ENCODE assay signal across 8 cellular contexts in the genomic region with DNA sequence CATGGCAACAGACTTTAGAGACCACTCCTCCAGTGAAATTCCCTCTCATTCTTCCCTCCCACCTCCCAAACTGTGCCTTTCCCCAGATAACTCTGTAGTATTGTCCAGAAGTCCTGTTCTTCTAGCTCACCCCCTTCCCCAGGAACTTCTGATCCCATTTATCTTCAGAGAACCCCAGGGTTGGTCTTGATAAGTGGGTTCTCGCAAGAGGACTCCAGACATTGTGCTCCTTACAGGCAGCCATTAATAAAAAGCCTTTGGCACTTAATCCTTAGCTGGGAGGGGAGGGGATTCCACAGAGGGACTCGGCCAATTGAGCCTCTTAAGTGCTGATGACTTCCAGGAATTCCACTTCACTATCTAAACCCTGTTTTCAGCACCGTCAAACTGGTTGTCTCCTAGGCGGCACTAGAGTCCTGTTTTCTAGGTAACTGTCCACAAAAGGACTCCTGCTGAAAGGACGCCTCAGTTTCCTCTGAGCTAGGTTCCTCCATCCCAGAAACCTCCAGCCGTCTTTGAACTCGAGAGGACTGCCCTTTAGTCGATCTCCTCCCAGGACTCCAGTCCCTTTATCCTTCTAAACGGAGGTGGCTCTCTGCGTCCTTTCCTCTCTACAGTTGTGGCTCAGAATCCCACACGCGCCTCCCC. TPM values are rescaled to one million over a fixed set of nuclear protein-coding genes. Genes with fewer than 3 reads are reported as not detected.
DNase-seq lines count a peak whose midpoint lies in the region; ATAC-seq and TF ChIP-seq lines count a peak whose summit lies in the region.

No MANE protein-coding gene starts in this region.

- no peaks in the 10 kb centered on the region for H3K36me3 Mint-ChIP-seq in activated CD8-positive, alpha-beta memory T cell treated with anti-CD3 and anti-CD28 coated beads, Interleukin-2, amount 10 ng/mL, durations not matched to agents 7 days and 5 days
- H3K36me3 Mint-ChIP-seq in T-helper 17 cell (ENCODE audit: low read depth) = peaks cover 4% of the 10 kb centered on the region

- DNase-seq in activated CD8-positive, alpha-beta memory T cell treated with anti-CD3 and anti-CD28 coated beads, Interleukin-2, amount 10 ng/mL, durations not matched to agents 7 days and 5 days = no peak
- DNase-seq in activated CD8-positive, alpha-beta memory T cell treated with anti-CD3 and anti-CD28 coated beads for 24 hours = no peak
- DNase-seq in T-helper 17 cell = peak in 1 of 3 donors; percentile 15
- DNase-seq in foreskin fibroblast = no peak
- no peak for DNase-seq in left colon
- DNase-seq in SKM-1 (lab: John Stamatoyannopoulos, UW; ENCODE audit: unreplicated experiment) = no peak

- no peak for ATAC-seq in activated CD8-positive, alpha-beta memory T cell treated with anti-CD3 and anti-CD28 coated beads, Interleukin-2, amount 10 ng/mL, durations not matched to agents 7 days and 5 days
- ATAC-seq in T-helper 17 cell = no peak
- no peak for ATAC-seq in left colon
- ATAC-seq in HG03442 (IDR thresholded peaks at IDR 0.05; ENCODE audit: unreplicated experiment) = no peak

- H3K9me3 ChIP-seq in T-helper 17 cell (ENCODE audit: control insufficient read depth, low read length, poor library complexity, severe bottlenecking) (no peaks in the 10 kb centered on the region), skeletal muscle tissue (ENCODE audit: control insufficient read depth in 3 of 3, low read length in 3 of 3) (no peaks in the 10 kb centered on the region)

- H3K4me3 Mint-ChIP-seq in activated CD8-positive, alpha-beta memory T cell treated with anti-CD3 and anti-CD28 coated beads, Interleukin-2, amount 10 ng/mL, durations not matched to agents 7 days and 5 days = peak overlapping the region; percentile 73
- H3K4me3 Mint-ChIP-seq in T-helper 17 cell = peak overlapping the region; percentile 91

- no peaks in the 10 kb centered on the region for H3K36me3 ChIP-seq in skeletal muscle tissue (ENCODE audit: control insufficient read depth in 3 of 3, insufficient read depth in 3 of 3, low read length in 3 of 3)

- no peak overlapping the region for H3K27ac Mint-ChIP-seq in activated CD8-positive, alpha-beta memory T cell treated with anti-CD3 and anti-CD28 coated beads, Interleukin-2, amount 10 ng/mL, durations not matched to agents 7 days and 5 days
- peak overlapping the region; percentile 90 for H3K27ac Mint-ChIP-seq in T-helper 17 cell

- CTCF ChIA-PET in activated CD8-positive, alpha-beta memory T cell treated with anti-CD3 and anti-CD28 coated beads, Interleukin-2, amount 10 ng/mL, durations not matched to agents 7 days and 5 days (lab: Charles Lee) = interaction anchor here (0.8 to 9.3 kb wide), 22 partner anchors 8 to 424 kb away, joined by 3 to 88 read pairs (median 5); a partner anchor contains a TSS

- H3K4me3 ChIP-seq in foreskin fibroblast (ENCODE audit: low read depth in 1 of 2, low read length in 2 of 2) (peak overlapping the region; percentile 52 to 89), skeletal muscle tissue (ENCODE audit: low read length in 3 of 3) (peak overlapping the region; percentile 59 to 69 (median 65))

- H3K27me3 ChIP-seq in skeletal muscle tissue (ENCODE audit: control insufficient read depth in 3 of 3, insufficient read depth in 3 of 3, low read length in 3 of 3) = peaks cover 6 to 32% (median 26%) of the 10 kb centered on the region in 3 donors

- peak; percentile 2 for TF ChIP-seq CTCF in foreskin fibroblast (IDR thresholded peaks at IDR 0.05; ENCODE audit: low read depth, low read length)

- H3K27ac ChIP-seq in skeletal muscle tissue (ENCODE audit: low read depth, low read length) = peak overlapping the region; percentile 62

- peaks cover 34% of the 10 kb centered on the region for H3K27me3 Mint-ChIP-seq in activated CD8-positive, alpha-beta memory T cell treated with anti-CD3 and anti-CD28 coated beads, Interleukin-2, amount 10 ng/mL, durations not matched to agents 7 days and 5 days
- peaks cover 23% of the 10 kb centered on the region for H3K27me3 Mint-ChIP-seq in T-helper 17 cell

- peaks cover 64% of the 10 kb centered on the region for H3K4me1 Mint-ChIP-seq in activated CD8-positive, alpha-beta memory T cell treated with anti-CD3 and anti-CD28 coated beads, Interleukin-2, amount 10 ng/mL, durations not matched to agents 7 days and 5 days
- H3K4me1 Mint-ChIP-seq in T-helper 17 cell = peaks cover 53% of the 10 kb centered on the region

- intact Hi-C loops in left colon (cut with DNase I, micrococcal nuclease) = no loop called here

- H3K4me1 ChIP-seq in skeletal muscle tissue (ENCODE audit: control insufficient read depth in 3 of 3, insufficient read depth in 3 of 3, low read length in 3 of 3) = peaks cover 54 to 61% (median 56%) of the 10 kb centered on the region in 3 donors

- H3K9ac ChIP-seq in skeletal muscle tissue (ENCODE audit: low read depth in 1 of 3, low read length in 3 of 3) = peak overlapping the region in 2 of 3 donors; percentile 40 to 70

- H3K9me3 Mint-ChIP-seq in activated CD8-positive, alpha-beta memory T cell treated with anti-CD3 and anti-CD28 coated beads, Interleukin-2, amount 10 ng/mL, durations not matched to agents 7 days and 5 days (ENCODE audit: low read depth) = no peaks in the 10 kb centered on the region

RNA-seq across cellular contexts. Expression of a gene that starts 2.0 kb away (rescaled TPM):
- 10 to 100 TPM; 42.8 to 75.9 TPM for total RNA-seq in activated CD8-positive, alpha-beta memory T cell treated with anti-CD3 and anti-CD28 coated beads, Interleukin-2, amount 10 ng/mL, durations not matched to agents 7 days and 5 days
- total RNA-seq in T-helper 17 cell (100 to 1,000 TPM; 198 to 230 TPM), skeletal muscle tissue (86.6 TPM), left colon (100 to 1,000 TPM; 183 to 192 TPM)

RNA-seq across cellular contexts. Expression of a gene that starts 26.5 kb away (rescaled TPM):
- 100 to 1,000 TPM; 135 to 153 TPM for total RNA-seq in activated CD8-positive, alpha-beta memory T cell treated with anti-CD3 and anti-CD28 coated beads, Interleukin-2, amount 10 ng/mL, durations not matched to agents 7 days and 5 days
- total RNA-seq in T-helper 17 cell = 100 to 1,000 TPM; 124 to 141 TPM
- 6.3 TPM for total RNA-seq in skeletal muscle tissue
- 10 to 100 TPM; 64.1 to 64.3 TPM for total RNA-seq in left colon
